In the genomic region with DNA sequence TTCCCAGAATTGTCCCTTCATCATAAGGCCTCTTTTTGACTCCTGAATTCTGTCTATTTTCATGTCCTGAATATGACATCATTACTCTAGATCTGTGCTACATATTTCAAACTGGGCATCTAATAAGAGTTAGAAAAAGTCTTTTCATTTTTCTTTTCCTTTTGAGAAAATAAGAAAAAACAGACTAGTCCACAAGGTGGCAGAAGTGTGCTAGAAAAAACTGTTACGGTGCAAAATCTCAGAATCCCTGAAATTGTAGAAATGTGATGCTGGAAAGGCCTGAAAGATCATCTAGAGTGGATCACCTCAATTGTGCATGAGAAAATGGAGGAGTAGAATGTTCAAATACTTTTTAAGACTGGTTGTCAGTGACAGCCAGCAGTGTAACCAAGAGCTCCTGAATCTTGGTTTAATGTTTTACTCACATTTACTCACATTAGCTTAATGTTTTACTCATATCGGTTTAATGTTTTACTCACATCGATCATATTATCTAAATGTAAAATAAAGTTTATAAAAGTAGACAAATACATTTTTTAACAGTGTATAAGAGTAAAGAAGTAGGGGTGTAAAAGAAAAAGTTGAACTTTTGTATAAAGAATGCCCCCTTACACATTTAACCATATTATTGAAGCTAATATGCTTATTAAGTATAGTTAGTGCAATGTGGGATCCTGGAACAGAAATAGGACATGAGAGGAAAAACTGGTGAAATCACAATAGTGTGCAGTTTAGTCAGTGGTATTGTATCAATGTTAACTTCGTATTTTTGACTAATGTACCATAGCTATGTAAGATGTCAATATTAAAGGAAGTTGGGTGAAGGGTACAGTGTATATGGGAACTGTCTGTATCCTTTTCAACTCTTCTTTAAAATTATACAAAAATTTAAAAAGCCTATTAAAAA, we compare ENCODE assay signal across 9 cellular contexts. TPM values are rescaled to one million over a fixed set of nuclear protein-coding genes. Genes with fewer than 3 reads are reported as not detected.
DNase-seq lines count a peak whose midpoint lies in the region; ATAC-seq, FAIRE-seq and TF ChIP-seq lines count a peak whose summit lies in the region.
"Had no signal": no experiment of that assay in that cellular context is flagged by ENCODE, and none has a peak within 500 bp of the region (broad histone marks: within the 10 kb centered on the region; RNA-seq: fewer than 3 reads in every experiment).

No MANE protein-coding gene starts in this region.

- no TSS peak for BruUV-seq in Caco-2 (replicated peaks; lab: Mats Ljungman, UMichigan)

- TF ChIP-seq CTCF in Caco-2 (IDR thresholded peaks at IDR 0.05; ENCODE audit: insufficient read depth in 1 of 2, low read depth in 1 of 2, low read length in 1 of 2, severe bottlenecking in 1 of 2, unreplicated experiment in 1 of 2) (peak; percentile 21 to 30), astrocyte (IDR thresholded peaks at IDR 0.05; ENCODE audit: insufficient read depth, low read depth, low read length) (peak; percentile 30)

- DNase-seq in Caco-2 (peak in 1 of 2 experiments; percentile 4), HuH-7 (ENCODE audit: low spot score) (peak; percentile 10), astrocyte (ENCODE audit: low read depth) (no peak), left lobe of liver (ENCODE audit: low spot score) (no peak), T-helper 9 cell (no peak)
- DNase-seq in T-helper 2 cell treated with Interferon-gamma antibody and Interleukin-4, amounts not matched to agents 5 μg/mL and 100 μg/mL, for 36 hours (ENCODE audit: low spot score): no peak
- no peak for DNase-seq in activated CD8-positive, alpha-beta memory T cell treated with anti-CD3 and anti-CD28 coated beads, Interleukin-2, amount 50 U/mL, for 4 hours

- H3K36me3 ChIP-seq in Caco-2 (ENCODE audit: control insufficient read depth, insufficient read depth, low read length) (no peaks in the 10 kb centered on the region), astrocyte (ENCODE audit: insufficient read depth, low read length) (no peaks in the 10 kb centered on the region)

- H2AFZ ChIP-seq in astrocyte (ENCODE audit: low read depth, low read length): no peak overlapping the region

- POLR2A ChIA-PET in Caco-2 (lab: Charles Lee): no interaction called here

- H3K27me3 ChIP-seq in Caco-2 (replicated peaks; ENCODE audit: control insufficient read depth, insufficient read depth, low read length) (no peaks in the 10 kb centered on the region), astrocyte (ENCODE audit: insufficient read depth, low read length) (no peaks in the 10 kb centered on the region)

- H3K79me2 ChIP-seq in astrocyte (ENCODE audit: insufficient read depth, low read length): no peaks in the 10 kb centered on the region

- peaks cover 5% of the 10 kb centered on the region for H3K4me1 Mint-ChIP-seq in Caco-2 (ENCODE audit: low read depth, unreplicated experiment)
- H3K4me1 Mint-ChIP-seq in astrocyte (ENCODE audit: low read depth, unreplicated experiment): no peaks in the 10 kb centered on the region
- H3K4me1 Mint-ChIP-seq in T-helper 2 cell treated with Interferon-gamma antibody and Interleukin-4, amounts not matched to agents 5 μg/mL and 100 μg/mL, for 36 hours (ENCODE audit: low read depth): no peaks in the 10 kb centered on the region

- FAIRE-seq in astrocyte (lab: Jason Lieb, UNC): peak; percentile 99

- ATAC-seq in left lobe of liver: peak; percentile 81
- ATAC-seq in GM19328 (IDR thresholded peaks at IDR 0.05; ENCODE audit: unreplicated experiment): no peak

- H3K4me1 ChIP-seq in Caco-2: peaks cover 8% of the 10 kb centered on the region; the same call in 1 of the 2 replicates
- no peaks in the 10 kb centered on the region for H3K4me1 ChIP-seq in astrocyte (ENCODE audit: insufficient read depth, low read length)

- no peak overlapping the region for H3K9ac ChIP-seq in astrocyte (ENCODE audit: low read length)

- H3K27ac ChIP-seq in astrocyte (ENCODE audit: low read depth, low read length): no peak overlapping the region

- peak overlapping the region; percentile 57 for H3K4me3 Mint-ChIP-seq in Caco-2 (ENCODE audit: unreplicated experiment)
- H3K4me3 Mint-ChIP-seq in astrocyte (ENCODE audit: unreplicated experiment): no peak overlapping the region
- no peak overlapping the region for H3K4me3 Mint-ChIP-seq in T-helper 2 cell treated with Interferon-gamma antibody and Interleukin-4, amounts not matched to agents 5 μg/mL and 100 μg/mL, for 36 hours
- H3K4me3 Mint-ChIP-seq: IgD-negative memory B cell had no signal

- H3K9me3 ChIP-seq in Caco-2 (no peaks in the 10 kb centered on the region), astrocyte (ENCODE audit: insufficient read depth, low read depth, low read length) (no peaks in the 10 kb centered on the region)

- CTCF ChIA-PET in Caco-2 (lab: Charles Lee): interaction anchor here (0.6 kb wide), 3 partner anchors 9 to 30 kb away, joined by 3 to 5 read pairs (median 3); partner anchors contain the start of gene ASB9

- H3K36me3 Mint-ChIP-seq in Caco-2 (ENCODE audit: insufficient read depth, unreplicated experiment) (no peaks in the 10 kb centered on the region), astrocyte (ENCODE audit: low read depth, unreplicated experiment) (no peaks in the 10 kb centered on the region)
- no peaks in the 10 kb centered on the region for H3K36me3 Mint-ChIP-seq in T-helper 2 cell treated with Interferon-gamma antibody and Interleukin-4, amounts not matched to agents 5 μg/mL and 100 μg/mL, for 36 hours (ENCODE audit: low read depth)
- H3K36me3 Mint-ChIP-seq: IgD-negative memory B cell had no signal

- no peaks in the 10 kb centered on the region for H3K9me3 Mint-ChIP-seq in Caco-2 (ENCODE audit: unreplicated experiment)
- H3K9me3 Mint-ChIP-seq in astrocyte (ENCODE audit: unreplicated experiment): no peaks in the 10 kb centered on the region
- H3K9me3 Mint-ChIP-seq in T-helper 2 cell treated with Interferon-gamma antibody and Interleukin-4, amounts not matched to agents 5 μg/mL and 100 μg/mL, for 36 hours: no peaks in the 10 kb centered on the region
- H3K9me3 Mint-ChIP-seq: IgD-negative memory B cell had no signal

- intact Hi-C loops in Caco-2 (cut with micrococcal nuclease; ENCODE audit: unreplicated experiment): loop anchor here (1.0 kb wide), 1 partner anchor 43 kb away; no protein-coding TSS in a partner anchor

- no peak overlapping the region for H3K4me2 ChIP-seq in astrocyte (ENCODE audit: low read length)

- H3K27me3 Mint-ChIP-seq in Caco-2 (ENCODE audit: insufficient read depth, unreplicated experiment) (no peaks in the 10 kb centered on the region), astrocyte (ENCODE audit: low read depth, unreplicated experiment) (no peaks in the 10 kb centered on the region)
- H3K27me3 Mint-ChIP-seq in T-helper 2 cell treated with Interferon-gamma antibody and Interleukin-4, amounts not matched to agents 5 μg/mL and 100 μg/mL, for 36 hours (ENCODE audit: low read depth): no peaks in the 10 kb centered on the region

- no peak overlapping the region for H3K27ac Mint-ChIP-seq in Caco-2 (ENCODE audit: unreplicated experiment)
- no peak overlapping the region for H3K27ac Mint-ChIP-seq in astrocyte (ENCODE audit: unreplicated experiment)
- H3K27ac Mint-ChIP-seq in T-helper 2 cell treated with Interferon-gamma antibody and Interleukin-4, amounts not matched to agents 5 μg/mL and 100 μg/mL, for 36 hours: no peak overlapping the region

- H3K4me3 ChIP-seq in Caco-2 (ENCODE audit: low read depth, low read length) (no peak overlapping the region), astrocyte (ENCODE audit: insufficient read depth, low read depth, low read length) (no peak overlapping the region)

- H4K20me1 ChIP-seq in astrocyte (ENCODE audit: insufficient read depth, low read length): no peaks in the 10 kb centered on the region

RNA-seq across cellular contexts. Expression of gene ASB11, which starts 15.2 kb away (rescaled TPM):
- total RNA-seq in Caco-2 (2022) (not detected in 2 replicates), astrocyte (not detected in 2 replicates), left lobe of liver (not detected)

RNA-seq across cellular contexts. Expression of gene ASB9, which starts 30.3 kb away (rescaled TPM):
- 4.6 and 8.3 TPM in 2 replicates for total RNA-seq in Caco-2 (2022)
- 0.27 TPM in 1 of 2 replicates, not detected in the other for total RNA-seq in astrocyte
- total RNA-seq in left lobe of liver: 4.7 TPM

RNA-seq across cellular contexts. Expression of gene PIGA, which starts 35.1 kb away (rescaled TPM):
- total RNA-seq in Caco-2 (2022) (18.5 and 19.4 TPM in 2 replicates), astrocyte (11.8 and 14.0 TPM in 2 replicates), left lobe of liver (5.7 TPM)
